Comparison of ENCODE assay signal across 25 cellular contexts in genomic region chr10:14477408-14477710, GRCh38.
DNase-seq lines count a peak whose midpoint lies in the region; ATAC-seq and TF ChIP-seq lines count a peak whose summit lies in the region.
"Had no signal": no experiment of that assay in that cellular context is flagged by ENCODE, and none has a peak within 500 bp of the region (broad histone marks: within the 10 kb centered on the region; RNA-seq: fewer than 3 reads in every experiment).

No MANE protein-coding gene starts in this region.

- peak overlapping the region; percentile 9 for H3K27ac ChIP-seq in fibroblast of lung (ENCODE audit: insufficient read depth, low read length)
- H3K27ac ChIP-seq: adrenal gland, gastrocnemius medialis, KMS-11, PC-9, sigmoid colon, uterus had no signal

- no peak for TF ChIP-seq CTCF in fibroblast of lung (conservative IDR thresholded peaks at IDR 0.05 in 1 of 2, IDR thresholded peaks at IDR 0.05 in 1 of 2; ENCODE audit: low read depth in 1 of 2, low read length in 2 of 2)

- H3K9me3 ChIP-seq in fibroblast of lung (ENCODE audit: control insufficient read depth, insufficient read depth, low read depth, low read length): no peaks in the 10 kb centered on the region
- H3K9me3 ChIP-seq: adrenal gland, gastrocnemius medialis, sigmoid colon, uterus had no signal

- no peak overlapping the region for H3K4me2 ChIP-seq in fibroblast of lung (ENCODE audit: extremely low read depth, insufficient read depth, low read length)
- H3K4me2 ChIP-seq: KMS-11 had no signal

- H3K79me2 ChIP-seq in fibroblast of lung (ENCODE audit: control insufficient read depth, insufficient read depth, low read length): no peaks in the 10 kb centered on the region

- DNase-seq in GM03348 (ENCODE audit: low spot score): peak; percentile 66
- DNase-seq in RPMI7951 (ENCODE audit: low read depth): peak; percentile 87
- DNase-seq in fibroblast of lung (ENCODE audit: low read depth in 2 of 2): peak; percentile 71 to 86
- DNase-seq in NK-92 (lab: John Stamatoyannopoulos, UW; ENCODE audit: unreplicated experiment): no peak
- DNase-seq in NCI-H1436 treated with DMSO at 0.1 percent for 48 hours (lab: John Stamatoyannopoulos, UW): no peak
- no peak for DNase-seq in COLO668 (lab: John Stamatoyannopoulos, UW; ENCODE audit: unreplicated experiment)
- DNase-seq: activated CD4-positive, alpha-beta T cell treated with anti-CD3 and anti-CD28 coated beads for 36 hours; activated naive CD4-positive, alpha-beta T cell; activated T-cell treated with anti-CD3 and anti-CD28 coated beads, Interleukin-2, amount 50 U/mL, for 24 hours; adrenal gland; Calu3; dorsolateral prefrontal cortex; gastrocnemius medialis; hypothalamus; left ventricle myocardium superior; NCI-H1092; NCI-H2029 treated with DMSO at 0.1 percent for 48 hours; nephron progenitor cell; SIG-M5; sigmoid colon; T-helper 1 cell; uterus had no signal

- no peaks in the 10 kb centered on the region for H4K20me1 ChIP-seq in fibroblast of lung (ENCODE audit: control insufficient read depth, extremely low read depth, insufficient read depth, low read length)

- no peak overlapping the region for H3K4me3 ChIP-seq in fibroblast of lung (replicated peaks in 1 of 4; ENCODE audit: control extremely low read depth in 1 of 4, insufficient read depth in 1 of 4, low read depth in 3 of 4, low read length in 4 of 4)
- H3K4me3 ChIP-seq: adrenal gland, dorsolateral prefrontal cortex, gastrocnemius medialis, PC-9, sigmoid colon, uterus had no signal

- no peak overlapping the region for H2AFZ ChIP-seq in fibroblast of lung (ENCODE audit: low read length)
- H2AFZ ChIP-seq: PC-9 had no signal

- no peaks in the 10 kb centered on the region for H3K27me3 ChIP-seq in fibroblast of lung (ENCODE audit: control insufficient read depth, insufficient read depth, low read length)
- H3K27me3 ChIP-seq: adrenal gland, dorsolateral prefrontal cortex, gastrocnemius medialis, sigmoid colon, uterus had no signal

- H3K4me1 ChIP-seq in fibroblast of lung (ENCODE audit: control insufficient read depth, extremely low read depth, insufficient read depth, low read length): peaks cover 6% of the 10 kb centered on the region
- H3K4me1 ChIP-seq: adrenal gland, gastrocnemius medialis, uterus had no signal

- no peaks in the 10 kb centered on the region for H3K36me3 ChIP-seq in fibroblast of lung (ENCODE audit: control insufficient read depth, insufficient read depth, low read length)
- H3K36me3 ChIP-seq: adrenal gland, gastrocnemius medialis, sigmoid colon, uterus had no signal

- ATAC-seq in GM18858 (IDR thresholded peaks at IDR 0.05; ENCODE audit: unreplicated experiment): no peak
- ATAC-seq: activated CD4-positive, alpha-beta T cell treated with anti-CD3 and anti-CD28 coated beads for 36 hours; gastrocnemius medialis; left ventricle myocardium superior had no signal

- H3K9ac ChIP-seq in fibroblast of lung (ENCODE audit: insufficient read depth, low read length): no peak overlapping the region
- H3K9ac ChIP-seq: KMS-11 had no signal

Comparison
In these comparisons a context has a peak if more than half of its experiments do, and no peak if none do; other contexts are left out.
1. DNase-seq: peak in GM03348 (single experiment), RPMI7951 (single experiment) and fibroblast of lung (2 of 2); none in NK-92 (single experiment), NCI-H1436 treated with DMSO at 0.1 percent for 48 hours (single experiment) and COLO668 (single experiment).